In genomic region chr5:179867079-179867465, GRCh38 we compare ENCODE assay signal across 19 cellular contexts. TPM values are rescaled to one million over a fixed set of nuclear protein-coding genes. Genes with fewer than 3 reads are reported as not detected.
DNase-seq lines count a peak whose midpoint lies in the region; ATAC-seq and TF ChIP-seq lines count a peak whose summit lies in the region.
"Had no signal": no experiment of that assay in that cellular context is flagged by ENCODE, and none has a peak within 500 bp of the region (broad histone marks: within the 10 kb centered on the region; RNA-seq: fewer than 3 reads in every experiment).

No MANE protein-coding gene starts in this region.

- no peak overlapping the region for H2AFZ ChIP-seq in OCI-LY7 (ENCODE audit: low read length)

- peaks cover 4% of the 10 kb centered on the region for H3K9me3 ChIP-seq in left ventricle myocardium inferior (replicated peaks)
- no peaks in the 10 kb centered on the region for H3K9me3 ChIP-seq in right cardiac atrium (ENCODE audit: control insufficient read depth, low read length)
- H3K9me3 ChIP-seq in OCI-LY7 (ENCODE audit: low read length) = peaks cover 2% of the 10 kb centered on the region; the same call in 1 of the 2 replicates
- peaks cover 0 to 4% (median 0%) of the 10 kb centered on the region in 8 donors for H3K9me3 ChIP-seq in spleen
- H3K9me3 ChIP-seq: thoracic aorta had no signal

- H3K27me3 Mint-ChIP-seq in activated CD4-positive, alpha-beta memory T cell treated with anti-CD3 and anti-CD28 coated beads, Interleukin-2, amount 10 ng/mL, durations not matched to agents 7 days and 5 days = no peaks in the 10 kb centered on the region
- H3K27me3 Mint-ChIP-seq: activated CD4-positive, alpha-beta memory T cell treated with anti-CD3 and anti-CD28 coated beads for 36 hours; stimulated activated naive B cell treated with anti-CD40 and anti-IgM and Interleukin-4, amounts not matched to agents 10 μg/mL and 1 μg/mL and 100 μg/mL, for 72 hours had no signal

- H3K27me3 ChIP-seq in left ventricle myocardium inferior (ENCODE audit: low read depth) (no peaks in the 10 kb centered on the region), right cardiac atrium (ENCODE audit: control insufficient read depth, insufficient read depth) (no peaks in the 10 kb centered on the region), dorsolateral prefrontal cortex (no peaks in the 10 kb centered on the region), spleen (replicated peaks in 1 of 7) (no peaks in the 10 kb centered on the region)
- H3K27me3 ChIP-seq: cardiac muscle cell had no signal

- peaks cover 27% of the 10 kb centered on the region for H3K36me3 Mint-ChIP-seq in activated CD4-positive, alpha-beta memory T cell treated with anti-CD3 and anti-CD28 coated beads, Interleukin-2, amount 10 ng/mL, durations not matched to agents 7 days and 5 days (ENCODE audit: low read depth)

- TF ChIP-seq POLR2A in spleen (IDR thresholded peaks at IDR 0.05) = no peak

- BruUV-seq in OCI-LY7 (replicated peaks; lab: Mats Ljungman, UMichigan) = no TSS peak

- POLR2A ChIA-PET in OCI-LY7 (lab: Charles Lee) = no interaction called here
- POLR2A ChIA-PET in activated CD4-positive, alpha-beta memory T cell treated with anti-CD3 and anti-CD28 coated beads, Interleukin-2, amount 10 ng/mL, durations not matched to agents 7 days and 5 days (lab: Charles Lee) = no interaction called here

- H3K79me2 ChIP-seq in OCI-LY7 (ENCODE audit: insufficient read depth, low read depth, low read length) = no peaks in the 10 kb centered on the region

- H3K9me3 Mint-ChIP-seq in activated CD4-positive, alpha-beta memory T cell treated with anti-CD3 and anti-CD28 coated beads, Interleukin-2, amount 10 ng/mL, durations not matched to agents 7 days and 5 days = no peaks in the 10 kb centered on the region
- H3K9me3 Mint-ChIP-seq: activated CD4-positive, alpha-beta memory T cell treated with anti-CD3 and anti-CD28 coated beads for 36 hours; stimulated activated naive B cell treated with anti-CD40 and anti-IgM and Interleukin-4, amounts not matched to agents 10 μg/mL and 1 μg/mL and 100 μg/mL, for 72 hours had no signal

- H3K4me1 Mint-ChIP-seq in activated CD4-positive, alpha-beta memory T cell treated with anti-CD3 and anti-CD28 coated beads, Interleukin-2, amount 10 ng/mL, durations not matched to agents 7 days and 5 days = no peaks in the 10 kb centered on the region

- WGBS in right cardiac atrium = 81% methylated on average over 6 of the region's 6 CpGs
- WGBS in spleen, 5 donors = 71 to 91% (median 81%) methylated on average over 6 of the region's 6 CpGs

- intact Hi-C loops in left ventricle myocardium inferior (cut with micrococcal nuclease) = no loop called here
- intact Hi-C loops in right cardiac atrium (cut with DNase I) = loop anchor here in 1 of 4 donors (10.0 kb wide), 1 partner anchor 102 kb away; no protein-coding TSS in a partner anchor
- intact Hi-C loops in OCI-LY7 (cut with micrococcal nuclease; ENCODE audit: unreplicated experiment) = no loop called here
- intact Hi-C loops in dorsolateral prefrontal cortex (cut with DNase I) = no loop called here
- intact Hi-C loops in spleen (cut with DNase I; ENCODE audit: low total_unique reads) = no loop called here

- CTCF ChIA-PET in OCI-LY7 (lab: Charles Lee; ENCODE audit: unreplicated experiment) = no interaction called here
- CTCF ChIA-PET in activated CD4-positive, alpha-beta memory T cell treated with anti-CD3 and anti-CD28 coated beads, Interleukin-2, amount 10 ng/mL, durations not matched to agents 7 days and 5 days (lab: Charles Lee) = interaction anchor here (1.2 to 1.6 kb wide), 3 partner anchors 15 to 108 kb away, joined by 3 read pairs; no protein-coding TSS in a partner anchor

- H3K27ac ChIP-seq in left ventricle myocardium inferior (replicated peaks) = peak overlapping the region; percentile 31
- H3K27ac ChIP-seq in right cardiac atrium (ENCODE audit: low read length) = no peak overlapping the region
- H3K27ac ChIP-seq in OCI-LY7 (ENCODE audit: low read depth, low read length, poor library complexity, severe bottlenecking) = peak overlapping the region; percentile 21
- peak overlapping the region in 35 of 59 donors; percentile 2 to 78 (median 54) for H3K27ac ChIP-seq in dorsolateral prefrontal cortex
- peak overlapping the region in 2 of 8 donors; percentile 20 to 36 for H3K27ac ChIP-seq in spleen
- H3K27ac ChIP-seq: C4-2B, cardiac muscle cell, HL-60, thoracic aorta had no signal

- H3K4me3 Mint-ChIP-seq in activated CD4-positive, alpha-beta memory T cell treated with anti-CD3 and anti-CD28 coated beads, Interleukin-2, amount 10 ng/mL, durations not matched to agents 7 days and 5 days = no peak overlapping the region
- H3K4me3 Mint-ChIP-seq: activated CD4-positive, alpha-beta memory T cell treated with anti-CD3 and anti-CD28 coated beads for 36 hours; stimulated activated naive B cell treated with anti-CD40 and anti-IgM and Interleukin-4, amounts not matched to agents 10 μg/mL and 1 μg/mL and 100 μg/mL, for 72 hours had no signal

- H3K27ac Mint-ChIP-seq in activated CD4-positive, alpha-beta memory T cell treated with anti-CD3 and anti-CD28 coated beads, Interleukin-2, amount 10 ng/mL, durations not matched to agents 7 days and 5 days = no peak overlapping the region
- H3K27ac Mint-ChIP-seq: activated CD4-positive, alpha-beta memory T cell treated with anti-CD3 and anti-CD28 coated beads for 36 hours had no signal

- no peak overlapping the region for H3K4me2 ChIP-seq in OCI-LY7 (ENCODE audit: low read length)

- peaks cover 18% of the 10 kb centered on the region for H3K4me1 ChIP-seq in left ventricle myocardium inferior
- H3K4me1 ChIP-seq in right cardiac atrium (ENCODE audit: control insufficient read depth, insufficient read depth, low read length) = no peaks in the 10 kb centered on the region
- peaks cover 10% of the 10 kb centered on the region for H3K4me1 ChIP-seq in OCI-LY7 (ENCODE audit: insufficient read depth, low read length, poor library complexity, severe bottlenecking)
- H3K4me1 ChIP-seq in spleen = peaks cover 0 to 21% (median 0%) of the 10 kb centered on the region in 6 donors

- no peak for ATAC-seq in right cardiac atrium

- no peak for DNase-seq in left ventricle myocardium inferior
- no peak for DNase-seq in right cardiac atrium
- no peak for DNase-seq in OCI-LY7 (ENCODE audit: low spot score)
- no peak for DNase-seq in dorsolateral prefrontal cortex
- DNase-seq in spleen = peak; percentile 40
- no peak for DNase-seq in hypothalamus (lab: John Stamatoyannopoulos, UW)
- DNase-seq in NCI-H774 (lab: John Stamatoyannopoulos, UW) = no peak
- no peak for DNase-seq in activated CD4-positive, alpha-beta memory T cell treated with anti-CD3 and anti-CD28 coated beads, Interleukin-2, amount 10 ng/mL, durations not matched to agents 7 days and 5 days
- DNase-seq: mammary epithelial cell; NCI-H1694 treated with DMSO at 0.1 percent for 48 hours; NCI-H2171 treated with DMSO at 0.1 percent for 48 hours; NCI-H526 treated with DMSO at 0.1 percent for 48 hours; stimulated activated naive B cell treated with anti-CD40 and anti-IgM and Interleukin-4, amounts not matched to agents 10 μg/mL and 1 μg/mL and 100 μg/mL, for 72 hours; T-helper 9 cell had no signal

- H4K20me1 ChIP-seq in OCI-LY7 (ENCODE audit: insufficient read depth, low read length) = no peaks in the 10 kb centered on the region

- no peaks in the 10 kb centered on the region for H3K9me2 ChIP-seq in OCI-LY7 (ENCODE audit: insufficient read depth, low read length)

- H3K36me3 ChIP-seq in left ventricle myocardium inferior (peaks cover 53% of the 10 kb centered on the region), OCI-LY7 (ENCODE audit: insufficient read depth, low read length) (peaks cover 82% of the 10 kb centered on the region), spleen (peaks cover 0 to 96% (median 55%) of the 10 kb centered on the region in 6 donors)

- H3K4me3 ChIP-seq in left ventricle myocardium inferior (no peak overlapping the region), right cardiac atrium (ENCODE audit: low read length) (no peak overlapping the region), OCI-LY7 (ENCODE audit: low read depth, low read length, poor library complexity, severe bottlenecking) (no peak overlapping the region), dorsolateral prefrontal cortex (no peak overlapping the region), spleen (no peak overlapping the region)
- H3K4me3 ChIP-seq: cardiac muscle cell, thoracic aorta had no signal

- TF ChIP-seq CTCF in left ventricle myocardium inferior (IDR thresholded peaks at IDR 0.05; ENCODE audit: borderline replicate concordance) (no peak), OCI-LY7 (conservative IDR thresholded peaks at IDR 0.05; ENCODE audit: low read length) (0 out of 2 replicates have a peak, but pooled peaks have one; percentile 27), dorsolateral prefrontal cortex (IDR thresholded peaks at IDR 0.05 in 54 of 56, conservative IDR thresholded peaks at IDR 0.05 in 2 of 56; ENCODE audit: low read depth in 1 of 56, partially characterized antibody in 56 of 56) (no peak), spleen (IDR thresholded peaks at IDR 0.05 in 8 of 11, conservative IDR thresholded peaks at IDR 0.05 in 3 of 11) (no peak)

RNA-seq across cellular contexts. Expression of gene MRNIP, which starts 8.5 kb away (rescaled TPM):
- 13.1 TPM for total RNA-seq in left ventricle myocardium inferior
- 10 to 100 TPM; 12.3 to 20.1 (median 16.4) TPM for total RNA-seq in right cardiac atrium
- 20.5 TPM for polyA plus RNA-seq in right cardiac atrium
- total RNA-seq in OCI-LY7 (2014; rRNA removed; shearing (Covaris generic)) = 76.2 and 78.7 TPM in 2 replicates
- total RNA-seq in OCI-LY7 (2022) = 70.5 and 76.5 TPM in 2 replicates
- 100 to 1,000 TPM in 5 of 120 experiments, 10 to 100 TPM in 115; 44.7 to 119 (median 74.4) TPM for total RNA-seq in dorsolateral prefrontal cortex
- total RNA-seq in spleen = 10 to 100 TPM; 46.2 to 88.4 (median 48.0) TPM
- polyA plus RNA-seq in spleen = 100 to 1,000 TPM in 1 of 3 donors, 10 to 100 TPM in 2; 34.9 to 107 (median 58.7) TPM
- total RNA-seq in activated CD4-positive, alpha-beta memory T cell treated with anti-CD3 and anti-CD28 coated beads, Interleukin-2, amount 10 ng/mL, durations not matched to agents 7 days and 5 days = 10 to 100 TPM; 17.0 to 19.5 TPM

RNA-seq across cellular contexts. Expression of gene TBC1D9B, which starts 40.6 kb away (rescaled TPM):
- 31.1 TPM for total RNA-seq in left ventricle myocardium inferior
- 10 to 100 TPM; 36.2 to 51.5 (median 45.2) TPM for total RNA-seq in right cardiac atrium
- polyA plus RNA-seq in right cardiac atrium = 39.3 TPM
- total RNA-seq in OCI-LY7 (2014; rRNA removed; shearing (Covaris generic)) = 49.4 and 52.2 TPM in 2 replicates
- 93.6 and 106 TPM in 2 replicates for total RNA-seq in OCI-LY7 (2022)
- total RNA-seq in dorsolateral prefrontal cortex = 100 to 1,000 TPM; 127 to 231 (median 166) TPM
- total RNA-seq in spleen = 100 to 1,000 TPM in 6 of 7 donors, 10 to 100 TPM in 1; 98.9 to 140 (median 120) TPM
- 10 to 100 TPM; 29.5 to 67.1 (median 38.0) TPM for polyA plus RNA-seq in spleen
- 10 to 100 TPM; 64.1 to 69.2 TPM for total RNA-seq in activated CD4-positive, alpha-beta memory T cell treated with anti-CD3 and anti-CD28 coated beads, Interleukin-2, amount 10 ng/mL, durations not matched to agents 7 days and 5 days

RNA-seq across cellular contexts. Expression of gene SQSTM1, which starts 46.4 kb away (rescaled TPM):
- total RNA-seq in left ventricle myocardium inferior (438 TPM), right cardiac atrium (100 to 1,000 TPM; 307 to 406 (median 370) TPM), OCI-LY7 (2022) (68.3 and 81.1 TPM in 2 replicates), dorsolateral prefrontal cortex (100 to 1,000 TPM; 241 to 437 (median 288) TPM), spleen (100 to 1,000 TPM; 241 to 328 (median 311) TPM)
- polyA plus RNA-seq in right cardiac atrium (257 TPM), spleen (100 to 1,000 TPM; 105 to 185 (median 126) TPM)
- total RNA-seq in OCI-LY7 (2014; rRNA removed; shearing (Covaris generic)) = 44.4 and 58.5 TPM in 2 replicates
- 100 to 1,000 TPM; 178 to 183 TPM for total RNA-seq in activated CD4-positive, alpha-beta memory T cell treated with anti-CD3 and anti-CD28 coated beads, Interleukin-2, amount 10 ng/mL, durations not matched to agents 7 days and 5 days
